Comparison of ENCODE assay signal across 1 cellular context in the genomic region with DNA sequence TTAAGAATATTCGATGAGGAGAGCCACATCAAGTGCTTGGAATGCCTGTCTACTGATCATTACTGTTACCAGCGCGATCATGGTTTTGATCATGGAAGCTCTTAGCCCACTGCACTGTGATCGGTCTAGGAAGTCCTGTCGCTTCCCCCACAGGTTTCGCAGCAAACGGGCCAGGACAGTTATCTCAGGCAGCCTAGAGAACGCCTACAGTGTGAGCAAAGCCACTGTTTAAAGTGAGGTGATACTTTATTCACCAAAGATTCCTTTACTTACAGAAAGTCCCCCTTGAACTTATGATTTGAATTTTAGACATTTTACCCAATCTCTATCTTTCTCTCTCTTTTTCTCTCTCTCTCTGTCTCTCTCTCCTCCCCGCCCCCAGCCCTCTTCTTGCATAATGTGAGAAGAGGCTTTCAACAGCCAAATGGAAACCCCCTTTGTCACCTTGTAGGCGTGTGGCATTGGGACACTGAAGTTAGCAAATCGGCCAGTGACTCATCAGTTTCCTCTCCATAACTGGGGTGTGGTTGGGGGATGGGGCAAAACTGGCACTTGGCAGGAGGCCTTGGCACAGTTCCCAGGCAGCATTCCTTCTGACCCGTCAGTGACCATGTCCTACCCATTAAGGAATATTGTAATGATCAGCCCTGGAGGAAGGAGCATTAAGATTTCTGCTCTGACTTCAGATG.
TF ChIP-seq lines count a peak whose summit lies in the region.

No MANE protein-coding gene starts in this region.

TF ChIP-seq in SK-N-SH, 30 proteins besides CTCF, POLR2A, EP300 and RAD21 (continued from another document):
- TF ChIP-seq PBX3 (IDR thresholded peaks at IDR 0.05) = peak; percentile 79
- TF ChIP-seq MXI1 (IDR thresholded peaks at IDR 0.05; ENCODE audit: low read depth, low read length) = no peak
- TF ChIP-seq FOXM1 (IDR thresholded peaks at IDR 0.05; ENCODE audit: low read depth) = 0 out of 2 replicates have a peak, but pooled peaks have one; percentile 65
- peak; percentile 95 for TF ChIP-seq JUND (IDR thresholded peaks at IDR 0.05)
- 0 out of 2 replicates have a peak, but pooled peaks have one; percentile 6 for TF ChIP-seq REST (IDR thresholded peaks at IDR 0.05; ENCODE audit: low read depth, low read length)
- TF ChIP-seq RXRA (IDR thresholded peaks at IDR 0.05; ENCODE audit: borderline replicate concordance, low read depth) = peak; percentile 85; the same call in 1 of the 2 replicates
- TF ChIP-seq USF2 (IDR thresholded peaks at IDR 0.05; ENCODE audit: borderline replicate concordance, low read depth, low read length) = no peak
